In the genomic region with DNA sequence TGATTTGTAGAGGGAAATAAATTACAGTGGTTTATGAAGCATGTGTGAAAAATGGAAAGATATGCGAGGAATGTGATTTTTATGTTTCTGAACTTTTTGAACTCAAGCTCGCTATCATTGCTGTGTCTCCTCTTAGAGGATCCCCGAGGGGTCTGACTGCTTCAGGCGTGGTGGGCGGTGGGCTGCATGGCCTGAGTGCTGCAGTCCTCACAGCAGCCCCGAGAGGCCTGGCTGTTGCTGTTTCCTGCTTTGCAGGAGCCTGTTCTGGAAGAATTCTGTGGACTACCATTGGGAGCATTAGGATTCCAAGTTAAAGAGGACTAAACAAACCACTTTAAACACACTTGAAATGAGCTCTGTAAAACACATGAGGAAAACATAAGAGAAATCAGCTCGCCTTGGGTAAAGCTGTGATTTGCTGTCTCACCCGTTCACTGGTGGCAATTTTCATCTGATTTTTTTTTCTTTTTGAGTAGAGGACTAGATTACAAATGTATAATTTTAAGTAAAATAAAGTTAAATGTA, we compare ENCODE assay signal across 1 cellular context.
TF ChIP-seq lines count a peak whose summit lies in the region.

No MANE protein-coding gene starts in this region.

TF ChIP-seq in endothelial cell of umbilical vein, 7 proteins besides CTCF, POLR2A, EP300 and RAD21 (continued from another document):
- no peak for TF ChIP-seq MAX (IDR thresholded peaks at IDR 0.05; ENCODE audit: insufficient read depth, insufficient read length)
